Comparison of ENCODE assay signal across 16 cellular contexts in genomic region chr12:19338405-19338804, GRCh38.
DNase-seq lines count a peak whose midpoint lies in the region; ATAC-seq, FAIRE-seq and TF ChIP-seq lines count a peak whose summit lies in the region.
"Had no signal": no experiment of that assay in that cellular context is flagged by ENCODE, and none has a peak within 500 bp of the region (broad histone marks: within the 10 kb centered on the region; RNA-seq: fewer than 3 reads in every experiment).

No MANE protein-coding gene starts in this region.

- no peak for ATAC-seq in body of pancreas
- no peak for ATAC-seq in HG02852 (IDR thresholded peaks at IDR 0.05; ENCODE audit: unreplicated experiment)

- H3K4me3 ChIP-seq in GM23248 (no peak overlapping the region), astrocyte (ENCODE audit: insufficient read depth, low read depth, low read length) (no peak overlapping the region), body of pancreas (no peak overlapping the region)
- H3K4me3 ChIP-seq: BLaER1, Peyer's patch had no signal

- no peak overlapping the region for H3K4me3 Mint-ChIP-seq in astrocyte (ENCODE audit: unreplicated experiment)
- H3K4me3 Mint-ChIP-seq: CD8-positive, alpha-beta memory T cell had no signal

- DNase-seq in Daoy (ENCODE audit: low read depth) = peak; percentile 13
- DNase-seq in GM23248 = peak; percentile 8
- DNase-seq in astrocyte (ENCODE audit: low read depth) = peak; percentile 4
- DNase-seq in foreskin melanocyte = peak; percentile 66
- no peak for DNase-seq in body of pancreas
- DNase-seq in GM12891 (ENCODE audit: insufficient read length, low spot score) = no peak
- DNase-seq: CD8-positive, alpha-beta memory T cell; HCEC 1CT; KG1; NCI-H1436; NCI-H2081; NCI-H524; Peyer's patch; SHP77 had no signal

- TF ChIP-seq CTCF in astrocyte (IDR thresholded peaks at IDR 0.05; ENCODE audit: insufficient read depth, low read depth, low read length) = no peak
- TF ChIP-seq CTCF in body of pancreas (IDR thresholded peaks at IDR 0.05) = no peak

- H3K27me3 Mint-ChIP-seq in astrocyte (ENCODE audit: low read depth, unreplicated experiment) = no peaks in the 10 kb centered on the region
- H3K27me3 Mint-ChIP-seq: CD8-positive, alpha-beta memory T cell had no signal

- H2AFZ ChIP-seq in GM23248 (no peak overlapping the region), astrocyte (ENCODE audit: low read depth, low read length) (no peak overlapping the region)

- no peak for TF ChIP-seq POLR2A in body of pancreas (IDR thresholded peaks at IDR 0.05)
- TF ChIP-seq POLR2A in GM12891 (IDR thresholded peaks at IDR 0.05; ENCODE audit: low read depth, low read length) = no peak

- no peaks in the 10 kb centered on the region for H3K9me3 Mint-ChIP-seq in astrocyte (ENCODE audit: unreplicated experiment)

- peaks cover 2% of the 10 kb centered on the region for H3K36me3 Mint-ChIP-seq in astrocyte (ENCODE audit: low read depth, unreplicated experiment)

- H3K27ac ChIP-seq in GM23248 (no peak overlapping the region), astrocyte (ENCODE audit: low read depth, low read length) (no peak overlapping the region), body of pancreas (no peak overlapping the region)
- H3K27ac ChIP-seq: BLaER1, Peyer's patch had no signal

- H3K9ac ChIP-seq in GM23248 (no peak overlapping the region), astrocyte (ENCODE audit: low read length) (no peak overlapping the region)
- H3K9ac ChIP-seq: BLaER1 had no signal

- intact Hi-C loops in body of pancreas (cut with DNase I) = no loop called here

- no peaks in the 10 kb centered on the region for H3K9me3 ChIP-seq in GM23248 (ENCODE audit: low read depth)
- no peaks in the 10 kb centered on the region for H3K9me3 ChIP-seq in astrocyte (ENCODE audit: insufficient read depth, low read depth, low read length)
- no peaks in the 10 kb centered on the region for H3K9me3 ChIP-seq in body of pancreas
- H3K9me3 ChIP-seq: Peyer's patch had no signal

- H3K4me2 ChIP-seq in GM23248 (ENCODE audit: unreplicated experiment) = no peak overlapping the region
- H3K4me2 ChIP-seq in astrocyte (ENCODE audit: low read length) = no peak overlapping the region
- H3K4me2 ChIP-seq: BLaER1 had no signal

- H3K27me3 ChIP-seq in GM23248 (replicated peaks; ENCODE audit: insufficient read depth) (no peaks in the 10 kb centered on the region), astrocyte (ENCODE audit: insufficient read depth, low read length) (no peaks in the 10 kb centered on the region), body of pancreas (no peaks in the 10 kb centered on the region)
- H3K27me3 ChIP-seq: BLaER1, Peyer's patch had no signal

- H4K20me1 ChIP-seq in GM23248 (ENCODE audit: insufficient read depth) = no peaks in the 10 kb centered on the region
- no peaks in the 10 kb centered on the region for H4K20me1 ChIP-seq in astrocyte (ENCODE audit: insufficient read depth, low read length)
- H4K20me1 ChIP-seq: BLaER1 had no signal

- in situ Hi-C loops in GM23248 (cut with MboI) = no loop called here

- H3K79me2 ChIP-seq in GM23248 (ENCODE audit: insufficient read depth) (no peaks in the 10 kb centered on the region), astrocyte (ENCODE audit: insufficient read depth, low read length) (no peaks in the 10 kb centered on the region)

- H3K9me2 ChIP-seq in GM23248 (ENCODE audit: insufficient read depth) = no peaks in the 10 kb centered on the region

- H3K27ac Mint-ChIP-seq in astrocyte (ENCODE audit: unreplicated experiment) = no peak overlapping the region
- H3K27ac Mint-ChIP-seq: CD8-positive, alpha-beta memory T cell had no signal

- H3K4me1 ChIP-seq in GM23248 (ENCODE audit: insufficient read depth) (no peaks in the 10 kb centered on the region), astrocyte (ENCODE audit: insufficient read depth, low read length) (no peaks in the 10 kb centered on the region), body of pancreas (no peaks in the 10 kb centered on the region)
- H3K4me1 ChIP-seq: BLaER1, Peyer's patch had no signal

- WGBS in GM23248 (ENCODE audit: low coverage in 1 of 2, low lambda C conversion rate in 2 of 2, missing lambda C conversion rate in 2 of 2), 2 experiments = 91 to 96% methylated on average over 5 of the region's 5 CpGs
- 97% methylated on average over 5 of the region's 5 CpGs for WGBS in body of pancreas, 2 donors

- no peak for FAIRE-seq in astrocyte (lab: Jason Lieb, UNC)
- no peak for FAIRE-seq in GM12891 (lab: Jason Lieb, UNC)

- H3F3A ChIP-seq in GM23248 (ENCODE audit: insufficient read depth) = no peaks in the 10 kb centered on the region

- no peaks in the 10 kb centered on the region for H3K4me1 Mint-ChIP-seq in astrocyte (ENCODE audit: low read depth, unreplicated experiment)
- H3K4me1 Mint-ChIP-seq: CD8-positive, alpha-beta memory T cell had no signal

- H3K36me3 ChIP-seq in GM23248 (ENCODE audit: low read depth) = peaks cover 7% of the 10 kb centered on the region; the same call in 1 of the 2 replicates
- peaks cover 6% of the 10 kb centered on the region for H3K36me3 ChIP-seq in astrocyte (ENCODE audit: insufficient read depth, low read length)
- H3K36me3 ChIP-seq in body of pancreas (replicated peaks in 1 of 2; ENCODE audit: insufficient read depth in 1 of 2, low read depth in 2 of 2) = peaks cover 6 to 11% of the 10 kb centered on the region in 2 donors

TF ChIP-seq in GM12891, 5 proteins besides CTCF, POLR2A, EP300 and RAD21:
- TF ChIP-seq POLR2AphosphoS5 (IDR thresholded peaks at IDR 0.05; ENCODE audit: low read depth, low read length) = no peak

Comparison
In these comparisons a context has a peak if more than half of its experiments do, and no peak if none do; other contexts are left out.
1. DNase-seq: peak in Daoy (single experiment), GM23248 (single experiment), astrocyte (single experiment) and foreskin melanocyte (single experiment); none in body of pancreas (0 of 4) and GM12891 (single experiment).